1 cellular context compared by ENCODE assay signal in the genomic region with DNA sequence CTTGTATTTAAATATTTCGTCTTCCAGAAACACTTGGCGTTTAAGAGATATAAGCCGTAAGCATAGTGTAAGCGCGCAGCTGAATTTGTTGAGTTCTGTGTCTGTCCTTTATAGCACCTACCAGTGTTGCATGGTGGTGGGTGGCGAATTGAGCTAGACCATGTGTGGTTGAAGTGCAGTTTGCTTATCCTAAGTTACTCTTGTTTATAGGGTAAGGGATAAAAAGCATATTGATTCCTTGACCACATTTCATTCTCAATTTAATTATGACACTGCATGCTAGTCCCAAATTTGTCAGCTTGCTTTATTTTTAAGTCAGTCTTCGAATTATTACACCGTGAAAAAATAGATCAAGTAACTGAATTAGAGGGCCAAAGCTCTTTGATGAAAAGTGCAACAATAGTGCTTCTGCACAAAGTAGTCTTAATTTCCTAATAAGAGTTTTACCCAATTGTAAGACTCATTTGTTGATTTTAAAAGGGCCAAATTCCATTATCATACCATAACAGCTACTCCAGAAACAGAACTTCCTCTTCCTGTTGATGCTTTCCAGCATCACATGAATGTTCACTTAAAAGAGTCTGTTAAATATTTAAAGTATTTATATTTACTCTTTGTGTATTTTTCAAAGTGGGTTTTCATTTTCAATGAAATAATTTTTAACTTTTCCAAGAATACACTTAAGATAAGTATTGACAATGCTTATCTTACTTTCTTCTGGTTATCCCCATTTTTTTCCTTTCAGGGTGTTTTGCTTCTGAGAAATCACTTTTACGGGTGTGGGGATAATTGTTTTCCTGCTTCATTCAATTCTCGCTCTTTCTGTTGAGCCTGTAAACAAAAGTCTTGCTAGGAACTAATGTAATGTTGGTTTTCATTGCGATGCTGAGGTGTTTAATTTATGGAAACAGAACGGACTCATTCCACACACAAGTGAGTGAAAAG.
TF ChIP-seq lines count a peak whose summit lies in the region.

No MANE protein-coding gene starts in this region.

TF ChIP-seq in HepG2, 621 proteins besides CTCF, POLR2A, EP300 and RAD21:
- TF ChIP-seq NR2F1 (CRISPR knock-in tag; IDR thresholded peaks at IDR 0.05): no peak
- TF ChIP-seq DNMT3B (CRISPR knock-in tag; conservative IDR thresholded peaks at IDR 0.05): 0 out of 2 replicates have a peak, but pooled peaks have one; percentile 21
- no peak for TF ChIP-seq RAD51 (IDR thresholded peaks at IDR 0.05; ENCODE audit: borderline replicate concordance)
- TF ChIP-seq ZNF230 (CRISPR knock-in tag; IDR thresholded peaks at IDR 0.05): no peak
- TF ChIP-seq GZF1 (CRISPR knock-in tag; IDR thresholded peaks at IDR 0.05): peak; percentile 98
- TF ChIP-seq RBFOX2 (IDR thresholded peaks at IDR 0.05; ENCODE audit: low read depth, low read length): peak; percentile 38; the same call in 1 of the 2 replicates
- TF ChIP-seq, protein P1, sequence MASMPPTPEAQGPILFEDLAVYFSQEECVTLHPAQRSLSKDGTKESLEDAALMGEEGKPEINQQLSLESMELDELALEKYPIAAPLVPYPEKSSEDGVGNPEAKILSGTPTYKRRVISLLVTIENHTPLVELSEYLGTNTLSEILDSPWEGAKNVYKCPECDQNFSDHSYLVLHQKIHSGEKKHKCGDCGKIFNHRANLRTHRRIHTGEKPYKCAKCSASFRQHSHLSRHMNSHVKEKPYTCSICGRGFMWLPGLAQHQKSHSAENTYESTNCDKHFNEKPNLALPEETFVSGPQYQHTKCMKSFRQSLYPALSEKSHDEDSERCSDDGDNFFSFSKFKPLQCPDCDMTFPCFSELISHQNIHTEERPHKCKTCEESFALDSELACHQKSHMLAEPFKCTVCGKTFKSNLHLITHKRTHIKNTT (CRISPR knock-in tag; IDR thresholded peaks at IDR 0.05): no peak
- TF ChIP-seq NCOR1 (IDR thresholded peaks at IDR 0.05; ENCODE audit: borderline replicate concordance, low read length): peak; percentile 10; the same call in 1 of the 2 replicates
- peak; percentile 34; the same call in 1 of the 2 replicates for TF ChIP-seq SNAPC2 (CRISPR knock-in tag; IDR thresholded peaks at IDR 0.05)
- TF ChIP-seq HNF4G (IDR thresholded peaks at IDR 0.05; ENCODE audit: borderline replicate concordance, low read depth, low read length): no peak
- TF ChIP-seq HNF4G (CRISPR knock-in tag; IDR thresholded peaks at IDR 0.05; ENCODE audit: borderline replicate concordance, low read depth): no peak
- TF ChIP-seq, protein P2, sequence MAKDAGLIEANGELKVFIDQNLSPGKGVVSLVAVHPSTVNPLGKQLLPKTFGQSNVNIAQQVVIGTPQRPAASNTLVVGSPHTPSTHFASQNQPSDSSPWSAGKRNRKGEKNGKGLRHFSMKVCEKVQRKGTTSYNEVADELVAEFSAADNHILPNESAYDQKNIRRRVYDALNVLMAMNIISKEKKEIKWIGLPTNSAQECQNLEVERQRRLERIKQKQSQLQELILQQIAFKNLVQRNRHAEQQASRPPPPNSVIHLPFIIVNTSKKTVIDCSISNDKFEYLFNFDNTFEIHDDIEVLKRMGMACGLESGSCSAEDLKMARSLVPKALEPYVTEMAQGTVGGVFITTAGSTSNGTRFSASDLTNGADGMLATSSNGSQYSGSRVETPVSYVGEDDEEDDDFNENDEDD (CRISPR knock-in tag; IDR thresholded peaks at IDR 0.05; ENCODE audit: borderline replicate concordance): peak; percentile 24; the same call in 1 of the 2 replicates
- no peak for TF ChIP-seq CBX5 (CRISPR knock-in tag; IDR thresholded peaks at IDR 0.05; ENCODE audit: borderline replicate concordance)
- TF ChIP-seq AGO2 (optimal IDR thresholded peaks at IDR 0.05; ENCODE audit: low read depth, low read length): no peak
- TF ChIP-seq, protein P3, sequence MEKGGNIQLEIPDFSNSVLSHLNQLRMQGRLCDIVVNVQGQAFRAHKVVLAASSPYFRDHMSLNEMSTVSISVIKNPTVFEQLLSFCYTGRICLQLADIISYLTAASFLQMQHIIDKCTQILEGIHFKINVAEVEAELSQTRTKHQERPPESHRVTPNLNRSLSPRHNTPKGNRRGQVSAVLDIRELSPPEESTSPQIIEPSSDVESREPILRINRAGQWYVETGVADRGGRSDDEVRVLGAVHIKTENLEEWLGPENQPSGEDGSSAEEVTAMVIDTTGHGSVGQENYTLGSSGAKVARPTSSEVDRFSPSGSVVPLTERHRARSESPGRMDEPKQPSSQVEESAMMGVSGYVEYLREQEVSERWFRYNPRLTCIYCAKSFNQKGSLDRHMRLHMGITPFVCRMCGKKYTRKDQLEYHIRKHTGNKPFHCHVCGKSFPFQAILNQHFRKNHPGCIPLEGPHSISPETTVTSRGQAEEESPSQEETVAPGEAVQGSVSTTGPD (CRISPR knock-in tag; IDR thresholded peaks at IDR 0.05): no peak
- TF ChIP-seq GFI1 (CRISPR knock-in tag; IDR thresholded peaks at IDR 0.05; ENCODE audit: borderline replicate concordance): 0 out of 2 replicates have a peak, but pooled peaks have one; percentile 3
- TF ChIP-seq GABPA (IDR thresholded peaks at IDR 0.05; ENCODE audit: low read depth, low read length): no peak
- TF ChIP-seq GABPA (CRISPR knock-in tag; IDR thresholded peaks at IDR 0.05; ENCODE audit: low read depth): peak; percentile 28; the same call in 1 of the 2 replicates
- TF ChIP-seq MAFK (conservative IDR thresholded peaks at IDR 0.05 in 1 of 2, IDR thresholded peaks at IDR 0.05 in 1 of 2; ENCODE audit: low read length in 2 of 2): 0 out of 4 replicates have a peak, but pooled peaks of 1 of the 2 experiments have one; percentile 1
- no peak for TF ChIP-seq PCBP2 (optimal IDR thresholded peaks at IDR 0.05; ENCODE audit: low read depth, low read length, poor library complexity, severe bottlenecking)
